ENCODE assay signal across 17 cellular contexts in genomic region chr21:38671716-38672115, GRCh38.
"Had no signal": no experiment of that assay in that cellular context is flagged by ENCODE, and none has a peak within 500 bp of the region (broad histone marks: within the 10 kb centered on the region; RNA-seq: fewer than 3 reads in every experiment).

No MANE protein-coding gene starts in this region.

- H3K4me1 ChIP-seq: left ventricle myocardium inferior had no signal

- ATAC-seq: activated CD4-positive, alpha-beta T cell treated with anti-CD3 and anti-CD28 coated beads for 36 hours; mucosa of descending colon; naive thymus-derived CD4-positive, alpha-beta T cell; stimulated activated memory B cell treated with anti-CD40 and anti-IgM and Interleukin-4, amounts not matched to agents 10 μg/mL and 1 μg/mL and 100 μg/mL, for 72 hours; T-helper 17 cell had no signal

- H3K27ac ChIP-seq: esophagus muscularis mucosa, left ventricle myocardium inferior, transverse colon had no signal

- H3K36me3 ChIP-seq: esophagus muscularis mucosa, left ventricle myocardium inferior, transverse colon had no signal

- DNase-seq: activated CD4-positive, alpha-beta memory T cell treated with anti-CD3 and anti-CD28 coated beads, Interleukin-2, amount 10 ng/mL, durations not matched to agents 7 days and 5 days; activated CD4-positive, alpha-beta T cell treated with anti-CD3 and anti-CD28 coated beads for 36 hours; activated naive CD4-positive, alpha-beta T cell treated with anti-CD3 and anti-CD28 coated beads, Interleukin-2, amount 50 U/mL, for 16 hours; activated T-cell treated with anti-CD3 and anti-CD28 coated beads, Interleukin-2, amount 50 U/mL, for 24 hours; amniotic stem cell; left ventricle myocardium inferior; mucosa of descending colon; naive thymus-derived CD4-positive, alpha-beta T cell; posterior cingulate gyrus; stimulated activated CD4-positive, alpha-beta T cell treated with anti-CD3 and anti-CD28 coated beads, Interleukin-2, amount 100 ng/mL, for 48 hours; T-helper 17 cell; transverse colon had no signal

- FAIRE-seq: bronchial epithelial cell, colon, keratinocyte had no signal

- H3K4me3 ChIP-seq: esophagus muscularis mucosa, left ventricle myocardium inferior, mucosa of descending colon, transverse colon had no signal

- H3K9me3 ChIP-seq: esophagus muscularis mucosa, left ventricle myocardium inferior, mucosa of descending colon, transverse colon had no signal
